ENCODE assay signal across 17 cellular contexts in genomic region chr1:163703794-163704193, GRCh38.
DNase-seq lines count a peak whose midpoint lies in the region; ATAC-seq and TF ChIP-seq lines count a peak whose summit lies in the region.
"Had no signal": no experiment of that assay in that cellular context is flagged by ENCODE, and none has a peak within 500 bp of the region (broad histone marks: within the 10 kb centered on the region; RNA-seq: fewer than 3 reads in every experiment).

No MANE protein-coding gene starts in this region.

- no peak for TF ChIP-seq CTCF in PC-3 (conservative IDR thresholded peaks at IDR 0.05; ENCODE audit: low read depth, low read length)
- TF ChIP-seq CTCF in RWPE2 (IDR thresholded peaks at IDR 0.05; ENCODE audit: poor library complexity, severe bottlenecking): no peak
- TF ChIP-seq CTCF in sigmoid colon (IDR thresholded peaks at IDR 0.05): no peak
- no peak for TF ChIP-seq CTCF in mucosa of descending colon (IDR thresholded peaks at IDR 0.05)

- H4K20me1 ChIP-seq in PC-3 (ENCODE audit: low read length): no peaks in the 10 kb centered on the region

- H2BK5ac ChIP-seq in mesendoderm (ENCODE audit: low read length): no peak overlapping the region

- H3K9me3 ChIP-seq in PC-3 (ENCODE audit: low read length): 0 out of 2 replicates have a peak, but pooled peaks cover under 1% of the 10 kb centered on the region
- no peaks in the 10 kb centered on the region for H3K9me3 ChIP-seq in RWPE2 (ENCODE audit: severe bottlenecking)
- H3K9me3 ChIP-seq in sigmoid colon: no peaks in the 10 kb centered on the region
- no peaks in the 10 kb centered on the region for H3K9me3 ChIP-seq in mucosa of descending colon

- no peak for TF ChIP-seq POLR2A in sigmoid colon (IDR thresholded peaks at IDR 0.05)

- CTCF ChIA-PET in PC-3 (lab: Charles Lee): no interaction called here

- TF ChIP-seq EP300 in sigmoid colon (IDR thresholded peaks at IDR 0.05): no peak

- no peaks in the 10 kb centered on the region for H3K79me2 ChIP-seq in PC-3 (ENCODE audit: low read length)
- H3K79me2 ChIP-seq in mesendoderm (ENCODE audit: control insufficient read depth, insufficient read depth, low read length): no peaks in the 10 kb centered on the region

- H3K79me1 ChIP-seq in mesendoderm (ENCODE audit: low read length): no peaks in the 10 kb centered on the region

- H3K4ac ChIP-seq in mesendoderm (ENCODE audit: low read depth, low read length): no peak overlapping the region

- DNase-seq in PC-3 (peak; percentile 69), RWPE2 (ENCODE audit: low spot score) (no peak), epithelial cell of prostate (ENCODE audit: low read depth, low spot score) (peak; percentile 72), mesendoderm (no peak), sigmoid colon (no peak), mucosa of descending colon (no peak)
- DNase-seq: ACHN; AML-193; CD4-positive, alpha-beta T cell; DMS153; DMS79; GDM1; HCEC 1CT had no signal

- BruUV-seq in PC-3 (replicated peaks; lab: Mats Ljungman, UMichigan): no TSS peak

- H3K9ac ChIP-seq in PC-3 (ENCODE audit: low read length) (no peak overlapping the region), mesendoderm (ENCODE audit: low read length) (no peak overlapping the region)

- H3K4me1 ChIP-seq in PC-3 (ENCODE audit: insufficient read depth, low read length): peaks cover 12% of the 10 kb centered on the region; the same call in 1 of the 2 replicates
- peaks cover 5% of the 10 kb centered on the region for H3K4me1 ChIP-seq in RWPE2 (ENCODE audit: insufficient read depth, poor library complexity, severe bottlenecking)
- no peaks in the 10 kb centered on the region for H3K4me1 ChIP-seq in mesendoderm (ENCODE audit: control insufficient read depth, low read depth, low read length)
- H3K4me1 ChIP-seq in sigmoid colon: no peaks in the 10 kb centered on the region
- no peaks in the 10 kb centered on the region for H3K4me1 ChIP-seq in mucosa of descending colon (ENCODE audit: low read depth)

- H4K8ac ChIP-seq in mesendoderm (ENCODE audit: low read depth, low read length): no peak overlapping the region

- no peaks in the 10 kb centered on the region for H3K27me3 ChIP-seq in PC-3 (ENCODE audit: low read length)
- H3K27me3 ChIP-seq in RWPE2 (ENCODE audit: insufficient read depth, poor library complexity, severe bottlenecking): no peaks in the 10 kb centered on the region
- no peaks in the 10 kb centered on the region for H3K27me3 ChIP-seq in mesendoderm (ENCODE audit: insufficient read depth, low read length, poor library complexity)
- H3K27me3 ChIP-seq in sigmoid colon: no peaks in the 10 kb centered on the region

- H3K4me2 ChIP-seq in PC-3 (ENCODE audit: low read length) (no peak overlapping the region), mesendoderm (ENCODE audit: low read length) (no peak overlapping the region)
- H3K4me2 ChIP-seq: GM23338 had no signal

- ATAC-seq in PC-3: peak; percentile 86
- peak; percentile 85 for ATAC-seq in RWPE2 (ENCODE audit: low read depth)
- ATAC-seq in GM18870 (IDR thresholded peaks at IDR 0.05; ENCODE audit: unreplicated experiment): no peak
- ATAC-seq in mucosa of descending colon: no peak
- ATAC-seq: GM23338, HepG2 had no signal

- no peak overlapping the region for H4K5ac ChIP-seq in mesendoderm (ENCODE audit: low read length)

- H3K9me2 ChIP-seq in PC-3 (replicated peaks; ENCODE audit: low read length): no peaks in the 10 kb centered on the region

- H3K36me3 ChIP-seq in PC-3 (ENCODE audit: low read depth, low read length): no peaks in the 10 kb centered on the region
- H3K36me3 ChIP-seq in RWPE2 (ENCODE audit: low read depth): no peaks in the 10 kb centered on the region
- H3K36me3 ChIP-seq in mesendoderm (ENCODE audit: control insufficient read depth, insufficient read depth, low read length): no peaks in the 10 kb centered on the region
- H3K36me3 ChIP-seq in sigmoid colon: no peaks in the 10 kb centered on the region
- H3K36me3 ChIP-seq in mucosa of descending colon (ENCODE audit: low read depth): no peaks in the 10 kb centered on the region

- H2AK5ac ChIP-seq in mesendoderm (ENCODE audit: low read length): no peak overlapping the region

- H2BK120ac ChIP-seq in mesendoderm (ENCODE audit: low read depth, low read length): no peak overlapping the region

- no peak overlapping the region for H3K56ac ChIP-seq in mesendoderm (ENCODE audit: low read length)

- no peak overlapping the region for H2AFZ ChIP-seq in PC-3 (ENCODE audit: low read length)
- H2AFZ ChIP-seq: GM23338 had no signal

- H3K23ac ChIP-seq in mesendoderm (ENCODE audit: low read length): no peak overlapping the region

- H3K4me3 ChIP-seq in PC-3 (ENCODE audit: low read length) (no peak overlapping the region), RWPE2 (ENCODE audit: severe bottlenecking) (no peak overlapping the region), mesendoderm (ENCODE audit: low read length) (no peak overlapping the region), sigmoid colon (no peak overlapping the region), mucosa of descending colon (no peak overlapping the region)
- H3K4me3 ChIP-seq: GM23338 had no signal

- POLR2A ChIA-PET in PC-3 (lab: Charles Lee; ENCODE audit: unreplicated experiment): no interaction called here

- H3F3A ChIP-seq in PC-3 (ENCODE audit: low read length, unreplicated experiment): no peaks in the 10 kb centered on the region

- no peak overlapping the region for H2BK15ac ChIP-seq in mesendoderm (replicated peaks; ENCODE audit: low read depth)

- no CpG with 5 or more reads among the region's 1 CpG for WGBS in mesendoderm (ENCODE audit: extremely low coverage, insufficient coverage, low lambda C conversion rate)
- 77 to 98% methylated on average over 1 of the region's 1 CpG for WGBS in sigmoid colon, 2 donors

- H3K27ac ChIP-seq in PC-3 (ENCODE audit: low read length) (peak overlapping the region; percentile 20; the same call in 1 of the 2 replicates), RWPE2 (ENCODE audit: poor library complexity, severe bottlenecking) (peak overlapping the region; percentile 12), epithelial cell of prostate (peak overlapping the region; percentile 58), mesendoderm (ENCODE audit: low read depth, low read length) (no peak overlapping the region), sigmoid colon (no peak overlapping the region)
- H3K27ac ChIP-seq: C4-2B had no signal

- intact Hi-C loops in PC-3 (cut with micrococcal nuclease) (loop anchor here (1.0 to 2.0 kb wide), 2 partner anchors 93 to 175 kb away; no protein-coding TSS in a partner anchor), sigmoid colon (cut with DNase I) (no loop called here), mucosa of descending colon (cut with DNase I, micrococcal nuclease) (no loop called here)

- peak overlapping the region; percentile 39 for H3K18ac ChIP-seq in mesendoderm (ENCODE audit: low read length)

Comparison
In these comparisons a context has a peak if more than half of its experiments do, and no peak if none do; other contexts are left out.
1. ATAC-seq: peak in PC-3 (single experiment) and RWPE2 (single experiment); none in GM18870 (single experiment) and mucosa of descending colon (single experiment).
2. DNase-seq: peak in PC-3 (single experiment) and epithelial cell of prostate (single experiment); none in RWPE2 (single experiment), mesendoderm (single experiment), sigmoid colon (single experiment) and mucosa of descending colon (0 of 3).
3. H3K27ac ChIP-seq: peak in PC-3 (single experiment), RWPE2 (single experiment) and epithelial cell of prostate (single experiment); none in mesendoderm (single experiment) and sigmoid colon (0 of 4).